ENCODE assay signal across 8 cellular contexts in the genomic region with DNA sequence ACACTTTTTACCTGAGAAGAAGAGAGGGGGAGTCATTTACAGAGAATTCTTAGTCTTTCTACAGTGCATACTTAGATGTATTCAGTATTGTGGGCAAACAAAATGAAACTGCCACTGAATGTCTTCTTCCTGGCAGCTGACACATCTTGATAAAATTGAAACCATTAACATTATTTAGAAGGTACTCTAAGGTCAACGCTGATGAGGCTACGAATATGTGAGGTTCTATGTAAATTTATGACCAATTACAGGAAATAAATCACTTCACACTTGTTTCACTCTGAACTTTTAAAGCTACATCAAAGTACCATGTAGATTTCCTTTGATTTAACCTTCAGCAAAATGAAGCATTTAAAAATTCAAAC. TPM values are rescaled to one million over a fixed set of nuclear protein-coding genes. Genes with fewer than 3 reads are reported as not detected.
DNase-seq lines count a peak whose midpoint lies in the region; ATAC-seq and TF ChIP-seq lines count a peak whose summit lies in the region.

No MANE protein-coding gene starts in this region.

- no peak overlapping the region for H2AFZ ChIP-seq in ACC112 (ENCODE audit: low read length, unreplicated experiment)

- ATAC-seq in GM18909 (IDR thresholded peaks at IDR 0.05; ENCODE audit: poor library complexity, unreplicated experiment) (peak; percentile 81), HG03025 (IDR thresholded peaks at IDR 0.05; ENCODE audit: low FRiP score, unreplicated experiment) (peak; percentile 66), left cardiac atrium (no peak)

- 10% methylated on average over 2 of the region's 2 CpGs for WGBS in suprapubic skin

- TF ChIP-seq EP300 in suprapubic skin (IDR thresholded peaks at IDR 0.05): no peak

- peak overlapping the region; percentile 32 for H3K27ac ChIP-seq in ACC112 (ENCODE audit: low read depth, low read length)
- no peak overlapping the region for H3K27ac ChIP-seq in suprapubic skin

- no peak for DNase-seq in activated CD4-positive, alpha-beta memory T cell treated with anti-CD3 and anti-CD28 coated beads, Interleukin-2, amount 10 ng/mL, durations not matched to agents 7 days and 5 days
- DNase-seq in suprapubic skin (ENCODE audit: low spot score in 2 of 2) (no peak), left cardiac atrium (no peak)
- DNase-seq in stimulated activated CD4-positive, alpha-beta T cell treated with anti-CD3 and anti-CD28 coated beads, Interleukin-1b, Interleukin-23, amount 100 ng/mL, for 48 hours: no peak
- no peak for DNase-seq in stimulated activated naive CD4-positive, alpha-beta T cell treated with Interleukin-2 at 50 U/mL for 16 hours (lab: John Stamatoyannopoulos, UW)

- H3K27ac Mint-ChIP-seq in activated CD4-positive, alpha-beta memory T cell treated with anti-CD3 and anti-CD28 coated beads, Interleukin-2, amount 10 ng/mL, durations not matched to agents 7 days and 5 days: peak overlapping the region; percentile 98

- H3K9me3 Mint-ChIP-seq in activated CD4-positive, alpha-beta memory T cell treated with anti-CD3 and anti-CD28 coated beads, Interleukin-2, amount 10 ng/mL, durations not matched to agents 7 days and 5 days: peaks cover 3% of the 10 kb centered on the region

- H3K4me3 Mint-ChIP-seq in activated CD4-positive, alpha-beta memory T cell treated with anti-CD3 and anti-CD28 coated beads, Interleukin-2, amount 10 ng/mL, durations not matched to agents 7 days and 5 days: peak overlapping the region; percentile 64

- CTCF ChIA-PET in activated CD4-positive, alpha-beta memory T cell treated with anti-CD3 and anti-CD28 coated beads, Interleukin-2, amount 10 ng/mL, durations not matched to agents 7 days and 5 days (lab: Charles Lee): interaction anchor here (1.1 to 4.0 kb wide), 13 partner anchors 16 to 240 kb away, joined by 3 to 72 read pairs (median 4); partner anchors contain the start of gene GFI1

- no peak for TF ChIP-seq CTCF in suprapubic skin (IDR thresholded peaks at IDR 0.05)

- intact Hi-C loops in left cardiac atrium (cut with DNase I): no loop called here

- H3K36me3 ChIP-seq in ACC112 (ENCODE audit: insufficient read depth, low read length) (no peaks in the 10 kb centered on the region), suprapubic skin (no peaks in the 10 kb centered on the region)

- POLR2A ChIA-PET in activated CD4-positive, alpha-beta memory T cell treated with anti-CD3 and anti-CD28 coated beads, Interleukin-2, amount 10 ng/mL, durations not matched to agents 7 days and 5 days (lab: Charles Lee): interaction anchor here (0.8 to 5.7 kb wide), 35 partner anchors 13 to 457 kb away, joined by 3 to 372 read pairs (median 5); partner anchors contain the start of genes GFI1, GLMN and RPL5

- H3K27me3 Mint-ChIP-seq in activated CD4-positive, alpha-beta memory T cell treated with anti-CD3 and anti-CD28 coated beads, Interleukin-2, amount 10 ng/mL, durations not matched to agents 7 days and 5 days: no peaks in the 10 kb centered on the region

- H3K36me3 Mint-ChIP-seq in activated CD4-positive, alpha-beta memory T cell treated with anti-CD3 and anti-CD28 coated beads, Interleukin-2, amount 10 ng/mL, durations not matched to agents 7 days and 5 days (ENCODE audit: low read depth): peaks cover 30% of the 10 kb centered on the region

- H3K27me3 ChIP-seq in ACC112 (ENCODE audit: insufficient read depth, low read length): no peaks in the 10 kb centered on the region
- no peaks in the 10 kb centered on the region for H3K27me3 ChIP-seq in suprapubic skin

- H3K9me3 ChIP-seq in suprapubic skin: no peaks in the 10 kb centered on the region

- H3K4me1 Mint-ChIP-seq in activated CD4-positive, alpha-beta memory T cell treated with anti-CD3 and anti-CD28 coated beads, Interleukin-2, amount 10 ng/mL, durations not matched to agents 7 days and 5 days: peaks cover 78% of the 10 kb centered on the region

- no peak for TF ChIP-seq POLR2A in suprapubic skin (IDR thresholded peaks at IDR 0.05)

- H3K79me2 ChIP-seq in ACC112 (ENCODE audit: control insufficient read depth, insufficient read depth, low read length, unreplicated experiment): no peaks in the 10 kb centered on the region

- H3K4me3 ChIP-seq in ACC112 (ENCODE audit: low read depth, low read length) (peak overlapping the region; percentile 65), suprapubic skin (no peak overlapping the region)

- peaks cover 24% of the 10 kb centered on the region for H3K4me1 ChIP-seq in ACC112 (ENCODE audit: control insufficient read depth, insufficient read depth, low read length, unreplicated experiment)
- peaks cover 6% of the 10 kb centered on the region for H3K4me1 ChIP-seq in suprapubic skin

RNA-seq across cellular contexts. Expression of gene GFI1, which starts 51.3 kb away (rescaled TPM):
- 10 to 100 TPM; 76.9 to 80.8 TPM for total RNA-seq in activated CD4-positive, alpha-beta memory T cell treated with anti-CD3 and anti-CD28 coated beads, Interleukin-2, amount 10 ng/mL, durations not matched to agents 7 days and 5 days
- total RNA-seq in suprapubic skin (under 1 TPM in 2 of 4 donors, not detected in 2; 0.36 to 0.48 TPM), left cardiac atrium (under 1 TPM; 0.63 to 0.85 TPM)

Comparison
In these comparisons a context has a peak if more than half of its experiments do, and no peak if none do; other contexts are left out.
1. ATAC-seq: peak in GM18909 (single experiment) and HG03025 (single experiment); none in left cardiac atrium (0 of 2).
2. RNA of gene GFI1, which starts 51.3 kb away (total RNA-seq): 76.9 to 80.8 TPM in activated CD4-positive, alpha-beta memory T cell treated with anti-CD3 and anti-CD28 coated beads, Interleukin-2, amount 10 ng/mL, durations not matched to agents 7 days and 5 days; 0.63 to 0.85 TPM in left cardiac atrium and 0.36 to 0.48 TPM in suprapubic skin; every median in the first group is over 10 times any median in the second.